ENCODE assay signal across 18 cellular contexts in genomic region chr12:6783828-6784227, GRCh38. TPM values are rescaled to one million over a fixed set of nuclear protein-coding genes. Genes with fewer than 3 reads are reported as not detected.
"Had no signal": no experiment of that assay in that cellular context is flagged by ENCODE, and none has a peak within 500 bp of the region (broad histone marks: within the 10 kb centered on the region; RNA-seq: fewer than 3 reads in every experiment).

No MANE protein-coding gene starts in this region.

- H3K4me1 ChIP-seq: body of pancreas, colonic mucosa, foreskin keratinocyte had no signal

- FAIRE-seq: urothelium cell line had no signal

- DNase-seq: activated CD4-positive, alpha-beta T cell treated with anti-CD3 and anti-CD28 coated beads for 1 hour; activated CD8-positive, alpha-beta memory T cell treated with anti-CD3 and anti-CD28 coated beads, Interleukin-2, amount 50 U/mL, for 48 hours; activated naive CD4-positive, alpha-beta T cell treated with anti-CD3 and anti-CD28 coated beads, Interleukin-2, amount 50 U/mL, for 16 hours; amniotic stem cell; body of pancreas; colonic mucosa; effector CD4-positive, alpha-beta T cell; foreskin keratinocyte; glutamatergic neuron; hypothalamus; left ventricle myocardium inferior; naive B cell; stimulated activated CD4-positive, alpha-beta T cell treated with anti-CD3 and anti-CD28 coated beads, Interleukin-1b, Interleukin-23, amount 100 ng/mL, for 48 hours; T1000; tibial artery had no signal

- H3K27me3 ChIP-seq: body of pancreas, colonic mucosa, foreskin keratinocyte, tibial artery had no signal

- ATAC-seq: body of pancreas, foreskin keratinocyte had no signal

- H3K9ac ChIP-seq: parathyroid adenoma had no signal

- H3K4me3 Mint-ChIP-seq: naive B cell had no signal

- H3K4me3 ChIP-seq: body of pancreas, colonic mucosa, left ventricle myocardium inferior, tibial artery had no signal

- H3K36me3 Mint-ChIP-seq: naive B cell had no signal

- H3K9me3 ChIP-seq: body of pancreas, colonic mucosa, left ventricle myocardium inferior, tibial artery had no signal

- H3K27ac ChIP-seq: body of pancreas, colonic mucosa, foreskin keratinocyte, left ventricle myocardium inferior, parathyroid adenoma, tibial artery had no signal

- H3K9me3 Mint-ChIP-seq: naive B cell had no signal

- H3K36me3 ChIP-seq: colonic mucosa, left ventricle myocardium inferior, tibial artery had no signal

RNA-seq across cellular contexts. Expression of gene CD4, which starts 5.5 kb away (rescaled TPM):
- total RNA-seq: foreskin keratinocyte had no signal
- polyA plus RNA-seq: foreskin keratinocyte had no signal

RNA-seq across cellular contexts. Expression of gene LAG3, which starts 11.5 kb away (rescaled TPM):
- total RNA-seq: body of pancreas, kidney epithelial cell, left ventricle myocardium inferior had no signal
